8 cellular contexts compared by ENCODE assay signal in genomic region chr15:39782441-39783138, GRCh38. TPM values are rescaled to one million over a fixed set of nuclear protein-coding genes. Genes with fewer than 3 reads are reported as not detected.
A peak's percentile ranks its signal among the peaks of the same experiment; 100 is the strongest.
DNase-seq lines count a peak whose midpoint lies in the region; ATAC-seq and TF ChIP-seq lines count a peak whose summit lies in the region.

FSIP1 (minus strand) TSS chr15:39782841; CDS start chr15:39776524, 6,317 bp downstream.

- H3K27me3 Mint-ChIP-seq in T-cell: no peaks in the 10 kb centered on the region

- in situ Hi-C loops in GM13977 (cut with MboI; ENCODE audit: low pct_unique_long_range_greater_than_20kb, low sequenced_read_pairs, unreplicated experiment): no loop called here

- intact Hi-C loops in left ventricle myocardium inferior (cut with micrococcal nuclease) (no loop called here), prostate gland (cut with DNase I) (no loop called here)

- H3K36me3 Mint-ChIP-seq in T-cell: peaks cover 2% of the 10 kb centered on the region

- DNase-seq in GM13977 (ENCODE audit: low spot score): peak; percentile 97
- DNase-seq in NCI-H146 (lab: John Stamatoyannopoulos, UW): peak; percentile 90
- DNase-seq in T-cell: peak; percentile 86 to 98 (median 92)
- DNase-seq in amygdala (lab: John Stamatoyannopoulos, UW): peak; percentile 73 to 99 (median 94)
- DNase-seq in left ventricle myocardium inferior: peak; percentile 95
- peak; percentile 93 for DNase-seq in prostate gland (ENCODE audit: low spot score)

- H3K27me3 ChIP-seq in left ventricle myocardium inferior (ENCODE audit: low read depth): no peaks in the 10 kb centered on the region
- no peaks in the 10 kb centered on the region for H3K27me3 ChIP-seq in prostate gland (replicated peaks; ENCODE audit: insufficient read depth)

- peaks cover 47 to 56% (median 51%) of the 10 kb centered on the region in 3 donors for H3K4me1 Mint-ChIP-seq in T-cell

- peak; percentile 95 for ATAC-seq in HG02870 (IDR thresholded peaks at IDR 0.05; ENCODE audit: unreplicated experiment)
- peak; percentile 98 to 100 (median 99) for ATAC-seq in T-cell (replicated peaks in 1 of 4)

- H3K4me3 ChIP-seq in left ventricle myocardium inferior (peak within 1 kb of the TSS; percentile 86), prostate gland (peak within 1 kb of the TSS; percentile 67 to 71), urinary bladder (ENCODE audit: low read depth, low read length) (peak within 1 kb of the TSS; percentile 59)

- TF ChIP-seq POLR2A in prostate gland (IDR thresholded peaks at IDR 0.05): peak; percentile 34

- H3K27ac Mint-ChIP-seq in T-cell: peak within 1 kb of the TSS; percentile 80 to 85

- H3K36me3 ChIP-seq in left ventricle myocardium inferior (no peaks in the 10 kb centered on the region), prostate gland (no peaks in the 10 kb centered on the region), urinary bladder (ENCODE audit: insufficient read depth) (no peaks in the 10 kb centered on the region)

- H3K9me3 ChIP-seq in left ventricle myocardium inferior (replicated peaks) (no peaks in the 10 kb centered on the region), prostate gland (no peaks in the 10 kb centered on the region)

- H3K9me3 Mint-ChIP-seq in T-cell: no peaks in the 10 kb centered on the region

- TF ChIP-seq CTCF in GM13977 (IDR thresholded peaks at IDR 0.05; ENCODE audit: extremely low read depth, insufficient read depth, missing control alignments) (no peak), left ventricle myocardium inferior (IDR thresholded peaks at IDR 0.05; ENCODE audit: borderline replicate concordance) (no peak), prostate gland (IDR thresholded peaks at IDR 0.05) (peak in 2 of 4 experiments; percentile 9 to 16)

- CTCF ChIA-PET in T-cell (lab: Charles Lee): interaction anchor here (0.6 to 0.8 kb wide), 4 partner anchors 25 to 1535 kb away, joined by 3 to 6 read pairs (median 4); no protein-coding TSS in a partner anchor

- H3K4me3 Mint-ChIP-seq in T-cell: peak within 1 kb of the TSS; percentile 76 to 97 (median 91)

- H3K27ac ChIP-seq in left ventricle myocardium inferior (replicated peaks) (peak within 1 kb of the TSS; percentile 84), prostate gland (peak within 1 kb of the TSS; percentile 81), urinary bladder (ENCODE audit: low read depth) (peak within 1 kb of the TSS; percentile 51)

- POLR2A ChIA-PET in T-cell (lab: Charles Lee): interaction anchor here in 1 of 2 donors (0.5 to 0.6 kb wide), 2 partner anchors 9 to 314 kb away, joined by 3 to 6 read pairs; no protein-coding TSS in a partner anchor

- H3K4me1 ChIP-seq in left ventricle myocardium inferior: peaks cover 40% of the 10 kb centered on the region
- peaks cover 9% of the 10 kb centered on the region for H3K4me1 ChIP-seq in prostate gland (replicated peaks)
- H3K4me1 ChIP-seq in urinary bladder (ENCODE audit: insufficient read depth): no peaks in the 10 kb centered on the region

- under 1% methylated on average over 64 of the region's 64 CpGs for WGBS in prostate gland
- under 1% methylated on average over 64 of the region's 64 CpGs for whole genome bisulfite sequencing in urinary bladder

RNA-seq across cellular contexts. Expression of gene FSIP1, which starts in this region (rescaled TPM):
- total RNA-seq in T-cell: 1 to 10 TPM in 1 of 5 donors, under 1 TPM in 4; 0.30 to 1.0 (median 0.43) TPM
- total RNA-seq in left ventricle myocardium inferior: 1.2 TPM
- 1 to 10 TPM; 1.6 to 2.3 TPM for total RNA-seq in prostate gland
- total RNA-seq in urinary bladder: 3.0 TPM
- polyA plus RNA-seq in urinary bladder: 0.27 TPM

Comparison
In these comparisons a context has a peak if more than half of its experiments do, and no peak if none do; other contexts are left out.
1. Peak in every context shown above with its lines: DNase-seq, ATAC-seq, H3K4me3 ChIP-seq and H3K27ac ChIP-seq.